Comparison of ENCODE assay signal across 1 cellular context in genomic region chrX:154829926-154830442, GRCh38.
TF ChIP-seq lines count a peak whose summit lies in the region.

No MANE protein-coding gene starts in this region.

TF ChIP-seq in K562, 482 proteins besides CTCF, POLR2A, EP300 and RAD21:
- TF ChIP-seq CREB3L1 (IDR thresholded peaks at IDR 0.05; ENCODE audit: borderline replicate concordance, low read depth): no peak
- 0 out of 4 replicates have a peak, but pooled peaks of 1 of the 2 experiments have one; percentile 37 for TF ChIP-seq UBTF (IDR thresholded peaks at IDR 0.05; ENCODE audit: borderline replicate concordance in 1 of 2, low read depth in 2 of 2, low read length in 2 of 2)
- no peak for TF ChIP-seq RUNX1 (IDR thresholded peaks at IDR 0.05; ENCODE audit: low read depth)
- peak; percentile 42 for TF ChIP-seq CTCFL (IDR thresholded peaks at IDR 0.05; ENCODE audit: borderline replicate concordance, insufficient read depth, low read depth, low read length, poor library complexity, severe bottlenecking)
- 0 out of 2 replicates have a peak, but pooled peaks have one; percentile 29 for TF ChIP-seq ZBED1 (IDR thresholded peaks at IDR 0.05)
- TF ChIP-seq CCAR2 (IDR thresholded peaks at IDR 0.05; ENCODE audit: low read depth, low read length): no peak
- peak; percentile 90 for TF ChIP-seq PRDM10 (IDR thresholded peaks at IDR 0.05; ENCODE audit: partially characterized antibody)
- TF ChIP-seq SMARCA4 (IDR thresholded peaks at IDR 0.05): 0 out of 2 replicates have a peak, but pooled peaks have one; percentile 24
